In genomic region chr1:200892546-200892945, GRCh38 we compare ENCODE assay signal across 16 cellular contexts. TPM values are rescaled to one million over a fixed set of nuclear protein-coding genes. Genes with fewer than 3 reads are reported as not detected.
DNase-seq lines count a peak whose midpoint lies in the region; ATAC-seq and TF ChIP-seq lines count a peak whose summit lies in the region.
"Had no signal": no experiment of that assay in that cellular context is flagged by ENCODE, and none has a peak within 500 bp of the region (broad histone marks: within the 10 kb centered on the region; RNA-seq: fewer than 3 reads in every experiment).

No MANE protein-coding gene starts in this region.

- H3K27me3 ChIP-seq in HCT116 (ENCODE audit: insufficient read depth, low read length), result no peaks in the 10 kb centered on the region
- H3K27me3 ChIP-seq in kidney epithelial cell (ENCODE audit: control insufficient read depth, insufficient read depth, low read length), result no peaks in the 10 kb centered on the region
- peaks cover 0 to 30% (median 15%) of the 10 kb centered on the region in 7 donors for H3K27me3 ChIP-seq in spleen (replicated peaks in 1 of 7)
- H3K27me3 ChIP-seq: cardiac muscle cell had no signal

- WGBS in spleen, 5 donors, result 44 to 55% (median 46%) methylated on average over 4 of the region's 4 CpGs

- H3K36me3 ChIP-seq in HCT116 (ENCODE audit: control insufficient read depth in 1 of 2, insufficient read depth in 2 of 2, low read length in 2 of 2) (no peaks in the 10 kb centered on the region), kidney epithelial cell (ENCODE audit: control insufficient read depth, insufficient read depth, low read length) (no peaks in the 10 kb centered on the region), spleen (no peaks in the 10 kb centered on the region)
- H3K36me3 ChIP-seq: cardiac muscle cell, esophagus muscularis mucosa had no signal

- H3K4me1 ChIP-seq in HCT116 (ENCODE audit: control insufficient read depth in 1 of 2, insufficient read depth in 2 of 2, low read length in 2 of 2) (peaks cover 47 to 75% of the 10 kb centered on the region in 2 experiments), spleen (peaks cover 14 to 57% (median 43%) of the 10 kb centered on the region in 6 donors)

- TF ChIP-seq CTCF in HCT116 (IDR thresholded peaks at IDR 0.05 in 2 of 3, conservative IDR thresholded peaks at IDR 0.05 in 1 of 3; ENCODE audit: borderline replicate concordance in 1 of 3, insufficient read depth in 1 of 3, low read depth in 2 of 3, low read length in 2 of 3) (no peak), WTC11 (IDR thresholded peaks at IDR 0.05) (no peak), kidney epithelial cell (IDR thresholded peaks at IDR 0.05; ENCODE audit: insufficient read depth, low read length, poor library complexity, severe bottlenecking) (no peak), spleen (IDR thresholded peaks at IDR 0.05 in 8 of 11, conservative IDR thresholded peaks at IDR 0.05 in 3 of 11) (no peak)

- RAD21 ChIA-PET in HCT116 (lab: Charles Lee; ENCODE audit: low non-redundant PET in 1 of 2, low total read pairs in 2 of 2, uncharacterized antibody in 2 of 2, unreplicated experiment in 2 of 2), result no interaction called here

- H4K20me1 ChIP-seq in HCT116 (ENCODE audit: insufficient read depth), result no peaks in the 10 kb centered on the region

- H3K4me2 ChIP-seq in HCT116 (ENCODE audit: low read length), result peak overlapping the region; percentile 97

- H3K4me3 ChIP-seq in HCT116 (replicated peaks in 1 of 2; ENCODE audit: low read depth in 1 of 2, low read length in 2 of 2), result peak overlapping the region in 1 of 2 experiments; percentile 72; a peak in 2 of 4 replicates
- H3K4me3 ChIP-seq in kidney epithelial cell (ENCODE audit: low read depth, low read length), result peak overlapping the region; percentile 77
- H3K4me3 ChIP-seq in spleen, result no peak overlapping the region
- H3K4me3 ChIP-seq: esophagus muscularis mucosa had no signal

- no peak for TF ChIP-seq RAD21 in HCT116 (IDR thresholded peaks at IDR 0.05; ENCODE audit: low read depth)

- H3K4me3 Mint-ChIP-seq in WTC11, result peak overlapping the region; percentile 88
- no peak overlapping the region for H3K4me3 Mint-ChIP-seq in activated CD8-positive, alpha-beta memory T cell treated with anti-CD3 and anti-CD28 coated beads, Interleukin-2, amount 10 ng/mL, durations not matched to agents 7 days and 5 days

- TF ChIP-seq POLR2A in HCT116 (IDR thresholded peaks at IDR 0.05; ENCODE audit: borderline replicate concordance, extremely low read depth, insufficient read depth, insufficient read length) (no peak), spleen (IDR thresholded peaks at IDR 0.05) (no peak)

- H3K27me3 Mint-ChIP-seq in WTC11 (ENCODE audit: low read depth), result peaks cover 3% of the 10 kb centered on the region; the same call in 1 of the 2 replicates
- H3K27me3 Mint-ChIP-seq in activated CD8-positive, alpha-beta memory T cell treated with anti-CD3 and anti-CD28 coated beads, Interleukin-2, amount 10 ng/mL, durations not matched to agents 7 days and 5 days, result peaks cover 80% of the 10 kb centered on the region

- H3K27ac Mint-ChIP-seq in WTC11, result peak overlapping the region; percentile 94
- H3K27ac Mint-ChIP-seq in activated CD8-positive, alpha-beta memory T cell treated with anti-CD3 and anti-CD28 coated beads, Interleukin-2, amount 10 ng/mL, durations not matched to agents 7 days and 5 days, result no peak overlapping the region

- ATAC-seq in HCT116 (no peak), WTC11 (no peak)
- ATAC-seq in activated CD8-positive, alpha-beta memory T cell treated with anti-CD3 and anti-CD28 coated beads, Interleukin-2, amount 10 ng/mL, durations not matched to agents 7 days and 5 days, result no peak
- ATAC-seq: right cardiac atrium had no signal

- intact Hi-C loops in HCT116 (cut with micrococcal nuclease) (no loop called here), spleen (cut with DNase I; ENCODE audit: low total_unique reads) (no loop called here)

- POLR2A ChIA-PET in HCT116 (lab: Charles Lee), result no interaction called here
- POLR2A ChIA-PET in WTC11 (lab: Charles Lee), result interaction anchor here (0.6 to 1.7 kb wide), 4 partner anchors 13 to 172 kb away, joined by 3 to 8 read pairs (median 4); no protein-coding TSS in a partner anchor

- no peak overlapping the region for H3K27ac ChIP-seq in HCT116 (ENCODE audit: low read depth, low read length)
- no peak overlapping the region for H3K27ac ChIP-seq in spleen
- H3K27ac ChIP-seq: cardiac muscle cell, esophagus muscularis mucosa had no signal

- no peak overlapping the region for H2AFZ ChIP-seq in HCT116 (ENCODE audit: low read depth, low read length, poor library complexity, severe bottlenecking)

- peaks cover 74% of the 10 kb centered on the region for H3K4me1 Mint-ChIP-seq in WTC11
- H3K4me1 Mint-ChIP-seq in activated CD8-positive, alpha-beta memory T cell treated with anti-CD3 and anti-CD28 coated beads, Interleukin-2, amount 10 ng/mL, durations not matched to agents 7 days and 5 days, result peaks cover 44% of the 10 kb centered on the region

- CTCF ChIA-PET in HCT116 (lab: Charles Lee), result no interaction called here
- CTCF ChIA-PET in WTC11 (lab: Charles Lee), result interaction anchor here (1.3 to 4.1 kb wide), 5 partner anchors 19 to 271 kb away, joined by 5 to 19 read pairs (median 14); partner anchors contain the start of gene GPR25
- CTCF ChIA-PET in activated CD8-positive, alpha-beta memory T cell treated with anti-CD3 and anti-CD28 coated beads, Interleukin-2, amount 10 ng/mL, durations not matched to agents 7 days and 5 days (lab: Charles Lee), result no interaction called here

- BruUV-seq in HCT116 (replicated peaks; lab: Mats Ljungman, UMichigan), result no TSS peak

- no peaks in the 10 kb centered on the region for H3K9me2 ChIP-seq in HCT116 (ENCODE audit: insufficient read depth)

- no peak for DNase-seq in HCT116 (ENCODE audit: low read depth, low spot score)
- no peak for DNase-seq in WTC11 (ENCODE audit: low spot score)
- no peak for DNase-seq in kidney epithelial cell (ENCODE audit: low read depth)
- DNase-seq in spleen, result peak; percentile 59
- no peak for DNase-seq in nucleus accumbens (lab: John Stamatoyannopoulos, UW)
- no peak for DNase-seq in activated CD8-positive, alpha-beta memory T cell treated with anti-CD3 and anti-CD28 coated beads, Interleukin-2, amount 10 ng/mL, durations not matched to agents 7 days and 5 days
- no peak for DNase-seq in cerebellar cortex (ENCODE audit: low spot score)
- DNase-seq: activated CD4-positive, alpha-beta T cell treated with anti-CD3 and anti-CD28 coated beads, Interleukin-2, amount 50 U/mL, for 4 hours; activated gamma-delta T cell; CD4-positive, CD25-positive, alpha-beta regulatory T cell; HCEC 1CT; NCI-H1092 treated with DMSO at 0.1 percent for 48 hours; right cardiac atrium had no signal

- H3K9me3 ChIP-seq in HCT116 (ENCODE audit: control insufficient read depth in 1 of 2, insufficient read depth in 1 of 2, low read depth in 1 of 2, low read length in 2 of 2) (no peaks in the 10 kb centered on the region), spleen (no peaks in the 10 kb centered on the region)
- H3K9me3 ChIP-seq: esophagus muscularis mucosa had no signal

- H3K36me3 Mint-ChIP-seq in WTC11, result no peaks in the 10 kb centered on the region
- no peaks in the 10 kb centered on the region for H3K36me3 Mint-ChIP-seq in activated CD8-positive, alpha-beta memory T cell treated with anti-CD3 and anti-CD28 coated beads, Interleukin-2, amount 10 ng/mL, durations not matched to agents 7 days and 5 days
- H3K36me3 Mint-ChIP-seq: CD4-positive, CD25-positive, alpha-beta regulatory T cell had no signal

- H3K79me2 ChIP-seq in HCT116 (ENCODE audit: insufficient read depth, low read length), result no peaks in the 10 kb centered on the region; the same call in 1 of the 2 replicates

- H3K9ac ChIP-seq in HCT116 (ENCODE audit: low read length), result 0 out of 2 replicates have a peak overlapping the region, but pooled peaks have one; percentile 75

- H3K9me3 Mint-ChIP-seq in WTC11, result no peaks in the 10 kb centered on the region
- no peaks in the 10 kb centered on the region for H3K9me3 Mint-ChIP-seq in activated CD8-positive, alpha-beta memory T cell treated with anti-CD3 and anti-CD28 coated beads, Interleukin-2, amount 10 ng/mL, durations not matched to agents 7 days and 5 days (ENCODE audit: low read depth)
- H3K9me3 Mint-ChIP-seq: CD4-positive, CD25-positive, alpha-beta regulatory T cell had no signal

TF ChIP-seq in HCT116, 20 proteins besides CTCF, POLR2A, EP300 and RAD21:
- TF ChIP-seq SIN3A (IDR thresholded peaks at IDR 0.05; ENCODE audit: low read depth) (no peak), TCF7L2 (IDR thresholded peaks at IDR 0.05; ENCODE audit: borderline replicate concordance, extremely low read depth, insufficient read depth, insufficient read length) (no peak), POLR2AphosphoS5 (IDR thresholded peaks at IDR 0.05; ENCODE audit: low read depth, low read length) (no peak)

TF ChIP-seq in WTC11, 78 proteins besides CTCF, POLR2A, EP300 and RAD21 (continues in another document):
- TF ChIP-seq CREM (CRISPR knock-in tag; IDR thresholded peaks at IDR 0.05) (no peak), ZBTB43 (CRISPR knock-in tag; IDR thresholded peaks at IDR 0.05) (no peak), ZNF423 (CRISPR knock-in tag; IDR thresholded peaks at IDR 0.05) (peak; percentile 76), ZNF121 (CRISPR knock-in tag; IDR thresholded peaks at IDR 0.05) (no peak)

RNA-seq across cellular contexts. Expression of gene INAVA, which starts 2.2 kb away (rescaled TPM):
- total RNA-seq in HCT116 (2021; ENCODE audit: unreplicated experiment) (18.8 TPM), WTC11 (2021) (41.2 to 47.9 TPM (median 47.6 TPM) in 3 replicates), kidney epithelial cell (185 and 292 TPM in 2 replicates), spleen (1 to 10 TPM in 1 of 7 donors, under 1 TPM in 3, not detected in 3; 0.32 to 1.4 (median 0.72) TPM)
- polyA plus RNA-seq in HCT116 (2012), result 27.0 and 30.4 TPM in 2 replicates
- polyA plus RNA-seq in spleen, result under 1 TPM; 0.39 to 0.42 (median 0.39) TPM
- total RNA-seq in activated CD8-positive, alpha-beta memory T cell treated with anti-CD3 and anti-CD28 coated beads, Interleukin-2, amount 10 ng/mL, durations not matched to agents 7 days and 5 days, result 1 to 10 TPM in 1 of 2 experiments, under 1 TPM in 1; 0.15 to 2.6 TPM
- total RNA-seq: CD4-positive, CD25-positive, alpha-beta regulatory T cell; right cardiac atrium had no signal
- polyA plus RNA-seq: right cardiac atrium had no signal

RNA-seq across cellular contexts. Expression of gene GPR25, which starts 19.8 kb away (rescaled TPM):
- not detected for total RNA-seq in HCT116 (2021; ENCODE audit: unreplicated experiment)
- not detected in 2 replicates for polyA plus RNA-seq in HCT116 (2012)
- total RNA-seq in WTC11 (2021), result 0.14 to 0.16 TPM in 2 of 3 replicates, not detected in the other
- total RNA-seq in kidney epithelial cell, result not detected in 2 replicates
- 1 to 10 TPM in 1 of 7 donors, under 1 TPM in 4, not detected in 2; 0.50 to 3.6 (median 0.80) TPM for total RNA-seq in spleen
- polyA plus RNA-seq in spleen, result under 1 TPM; 0.09 to 0.38 (median 0.14) TPM
- under 1 TPM in 1 of 2 experiments, not detected in 1; 0.35 TPM for total RNA-seq in activated CD8-positive, alpha-beta memory T cell treated with anti-CD3 and anti-CD28 coated beads, Interleukin-2, amount 10 ng/mL, durations not matched to agents 7 days and 5 days
- total RNA-seq: esophagus muscularis mucosa, right cardiac atrium, RPMI7951 had no signal
- polyA plus RNA-seq: cardiac muscle cell, right cardiac atrium had no signal
